8 cellular contexts compared by ENCODE assay signal in the genomic region with DNA sequence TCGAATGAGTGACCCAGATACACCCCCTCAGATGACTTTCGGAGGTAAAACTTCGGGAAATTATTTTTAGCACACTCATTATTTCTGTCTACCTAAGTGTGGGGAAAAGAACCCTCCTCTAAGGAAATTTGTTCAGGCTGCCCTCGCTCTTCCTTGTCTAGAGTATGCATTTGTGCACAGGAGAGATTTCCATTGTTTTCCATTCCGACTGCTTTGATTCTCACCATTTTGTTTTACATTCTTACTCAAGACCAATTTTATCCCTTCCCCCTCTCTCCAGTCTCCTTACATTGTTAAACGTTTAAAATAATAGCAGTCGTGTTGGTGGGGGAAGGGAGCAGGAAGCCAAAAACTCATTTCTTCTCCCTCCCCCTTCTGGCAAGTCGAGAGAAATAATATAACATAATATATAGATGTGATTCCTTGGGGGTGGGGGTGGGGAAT. TPM values are rescaled to one million over a fixed set of nuclear protein-coding genes. Genes with fewer than 3 reads are reported as not detected.
DNase-seq lines count a peak whose midpoint lies in the region; ATAC-seq and TF ChIP-seq lines count a peak whose summit lies in the region.

No MANE protein-coding gene starts in this region.

- TF ChIP-seq CTCF in GM12865 (IDR thresholded peaks at IDR 0.05; ENCODE audit: insufficient read depth, low read depth, low read length, missing control alignments) (no peak), foreskin keratinocyte (conservative IDR thresholded peaks at IDR 0.05) (peak; percentile 39)

- peak overlapping the region in 2 of 3 donors; percentile 50 to 62 for H3K9ac ChIP-seq in skeletal muscle tissue (ENCODE audit: low read depth in 1 of 3, low read length in 3 of 3)

- no peak overlapping the region for H3K27ac Mint-ChIP-seq in activated CD4-positive, alpha-beta memory T cell treated with anti-CD3 and anti-CD28 coated beads, Interleukin-2, amount 10 ng/mL, durations not matched to agents 7 days and 5 days

- POLR2A ChIA-PET in activated CD4-positive, alpha-beta memory T cell treated with anti-CD3 and anti-CD28 coated beads, Interleukin-2, amount 10 ng/mL, durations not matched to agents 7 days and 5 days (lab: Charles Lee): interaction anchor here (1.4 to 1.7 kb wide), 2 partner anchors 44 kb away, joined by 5 to 10 read pairs; partner anchors contain the start of genes CNTROB and TRAPPC1

- peaks cover 3% of the 10 kb centered on the region for H3K4me1 Mint-ChIP-seq in activated CD4-positive, alpha-beta memory T cell treated with anti-CD3 and anti-CD28 coated beads, Interleukin-2, amount 10 ng/mL, durations not matched to agents 7 days and 5 days

- H3K27me3 ChIP-seq in foreskin keratinocyte (no peaks in the 10 kb centered on the region), skeletal muscle tissue (ENCODE audit: control insufficient read depth in 3 of 3, insufficient read depth in 3 of 3, low read length in 3 of 3) (peaks cover 0 to 38% (median 14%) of the 10 kb centered on the region in 3 donors)

- no peak for DNase-seq in GM12865 (ENCODE audit: low read depth)
- no peak for DNase-seq in foreskin keratinocyte
- DNase-seq in C1 segment of cervical spinal cord (lab: John Stamatoyannopoulos, UW): no peak
- no peak for DNase-seq in activated CD4-positive, alpha-beta memory T cell treated with anti-CD3 and anti-CD28 coated beads, Interleukin-2, amount 10 ng/mL, durations not matched to agents 7 days and 5 days

- H3K4me3 Mint-ChIP-seq in activated CD4-positive, alpha-beta memory T cell treated with anti-CD3 and anti-CD28 coated beads, Interleukin-2, amount 10 ng/mL, durations not matched to agents 7 days and 5 days: no peak overlapping the region

- H3K9me3 Mint-ChIP-seq in activated CD4-positive, alpha-beta memory T cell treated with anti-CD3 and anti-CD28 coated beads, Interleukin-2, amount 10 ng/mL, durations not matched to agents 7 days and 5 days: no peaks in the 10 kb centered on the region

- H3K36me3 Mint-ChIP-seq in activated CD4-positive, alpha-beta memory T cell treated with anti-CD3 and anti-CD28 coated beads, Interleukin-2, amount 10 ng/mL, durations not matched to agents 7 days and 5 days (ENCODE audit: low read depth): peaks cover 25% of the 10 kb centered on the region

- peak; percentile 16 for ATAC-seq in foreskin keratinocyte
- no peak for ATAC-seq in GM19467 (IDR thresholded peaks at IDR 0.05; ENCODE audit: unreplicated experiment)
- no peak for ATAC-seq in GM21367 (IDR thresholded peaks at IDR 0.05; ENCODE audit: unreplicated experiment)

- CTCF ChIA-PET in activated CD4-positive, alpha-beta memory T cell treated with anti-CD3 and anti-CD28 coated beads, Interleukin-2, amount 10 ng/mL, durations not matched to agents 7 days and 5 days (lab: Charles Lee): no interaction called here

- H3K9me3 ChIP-seq in skeletal muscle tissue (ENCODE audit: control insufficient read depth in 3 of 3, low read length in 3 of 3): no peaks in the 10 kb centered on the region

- peak overlapping the region; percentile 63 for H3K27ac ChIP-seq in foreskin keratinocyte
- peak overlapping the region; percentile 77 for H3K27ac ChIP-seq in skeletal muscle tissue (ENCODE audit: low read depth, low read length)

- H3K36me3 ChIP-seq in skeletal muscle tissue (ENCODE audit: control insufficient read depth in 3 of 3, insufficient read depth in 3 of 3, low read length in 3 of 3): peaks cover 6 to 11% (median 7%) of the 10 kb centered on the region in 3 donors

- no peaks in the 10 kb centered on the region for H3K27me3 Mint-ChIP-seq in activated CD4-positive, alpha-beta memory T cell treated with anti-CD3 and anti-CD28 coated beads, Interleukin-2, amount 10 ng/mL, durations not matched to agents 7 days and 5 days

- H3K4me1 ChIP-seq in foreskin keratinocyte (peaks cover 33% of the 10 kb centered on the region), skeletal muscle tissue (ENCODE audit: control insufficient read depth in 3 of 3, insufficient read depth in 3 of 3, low read length in 3 of 3) (peaks cover 44 to 47% (median 46%) of the 10 kb centered on the region in 3 donors)

- H3K4me3 ChIP-seq in GM12865 (ENCODE audit: low read depth, low read length): peak overlapping the region; percentile 71
- H3K4me3 ChIP-seq in skeletal muscle tissue (ENCODE audit: low read length in 3 of 3): peak overlapping the region; percentile 45 to 77 (median 76)

TF ChIP-seq in PFSK-1, 5 proteins besides CTCF, POLR2A, EP300 and RAD21:
- TF ChIP-seq FOXP2 (optimal IDR thresholded peaks at IDR 0.05; ENCODE audit: borderline replicate concordance, extremely low read depth, extremely low read length, insufficient read depth) (no peak), SIN3A (IDR thresholded peaks at IDR 0.05; ENCODE audit: borderline replicate concordance, insufficient read depth, low read length) (0 out of 2 replicates have a peak, but pooled peaks have one; percentile 12), REST (IDR thresholded peaks at IDR 0.05; ENCODE audit: insufficient read depth in 1 of 2, low read depth in 2 of 2, low read length in 2 of 2) (0 out of 4 replicates have a peak, but pooled peaks of 1 of the 2 experiments have one; percentile 2), POLR2AphosphoS5 (IDR thresholded peaks at IDR 0.05; ENCODE audit: low read depth, low read length) (peak; percentile 49; the same call in 1 of the 2 replicates), TAF1 (IDR thresholded peaks at IDR 0.05; ENCODE audit: borderline replicate concordance, insufficient read depth, low read length) (no peak)

RNA-seq across cellular contexts. Expression of gene CHD3, which starts 1.5 kb away (rescaled TPM):
- polyA plus RNA-seq in PFSK-1 (2012; ENCODE audit: insufficient read length, low read depth): 204 TPM
- total RNA-seq in foreskin keratinocyte: 89.8 and 91.3 TPM in 2 replicates
- 66.8 and 76.4 TPM in 2 replicates for polyA plus RNA-seq in foreskin keratinocyte
- total RNA-seq in skeletal muscle tissue: 76.2 TPM
- 100 to 1,000 TPM; 127 to 131 TPM for total RNA-seq in activated CD4-positive, alpha-beta memory T cell treated with anti-CD3 and anti-CD28 coated beads, Interleukin-2, amount 10 ng/mL, durations not matched to agents 7 days and 5 days

RNA-seq across cellular contexts. Expression of gene RNF227, which starts 29.0 kb away (rescaled TPM):
- 2.2 TPM for polyA plus RNA-seq in PFSK-1 (2012; ENCODE audit: insufficient read length, low read depth)
- 1.9 and 2.3 TPM in 2 replicates for total RNA-seq in foreskin keratinocyte
- 1.5 TPM in 2 replicates for polyA plus RNA-seq in foreskin keratinocyte
- 2.6 TPM for total RNA-seq in skeletal muscle tissue
- 1 to 10 TPM; 3.6 to 3.7 TPM for total RNA-seq in activated CD4-positive, alpha-beta memory T cell treated with anti-CD3 and anti-CD28 coated beads, Interleukin-2, amount 10 ng/mL, durations not matched to agents 7 days and 5 days

RNA-seq across cellular contexts. Expression of gene CYB5D1, which starts 29.3 kb away (rescaled TPM):
- 16.4 TPM for polyA plus RNA-seq in PFSK-1 (2012; ENCODE audit: insufficient read length, low read depth)
- total RNA-seq in foreskin keratinocyte (8.9 and 10.2 TPM in 2 replicates), skeletal muscle tissue (3.7 TPM)
- 4.8 and 6.6 TPM in 2 replicates for polyA plus RNA-seq in foreskin keratinocyte
- total RNA-seq in activated CD4-positive, alpha-beta memory T cell treated with anti-CD3 and anti-CD28 coated beads, Interleukin-2, amount 10 ng/mL, durations not matched to agents 7 days and 5 days: 1 to 10 TPM; 5.3 to 7.5 TPM

RNA-seq across cellular contexts. Expression of gene NAA38, which starts 29.7 kb away (rescaled TPM):
- polyA plus RNA-seq in PFSK-1 (2012; ENCODE audit: insufficient read length, low read depth): 321 TPM
- total RNA-seq in foreskin keratinocyte: 119 and 136 TPM in 2 replicates
- polyA plus RNA-seq in foreskin keratinocyte: 143 and 146 TPM in 2 replicates
- 50.1 TPM for total RNA-seq in skeletal muscle tissue
- total RNA-seq in activated CD4-positive, alpha-beta memory T cell treated with anti-CD3 and anti-CD28 coated beads, Interleukin-2, amount 10 ng/mL, durations not matched to agents 7 days and 5 days: 10 to 100 TPM; 69.8 to 76.9 TPM

RNA-seq across cellular contexts. Expression of gene TMEM88, which starts 32.2 kb away (rescaled TPM):
- 4.8 TPM for polyA plus RNA-seq in PFSK-1 (2012; ENCODE audit: insufficient read length, low read depth)
- total RNA-seq in foreskin keratinocyte (0.58 and 0.67 TPM in 2 replicates), skeletal muscle tissue (7.3 TPM)
- 0.65 and 1.3 TPM in 2 replicates for polyA plus RNA-seq in foreskin keratinocyte
- total RNA-seq in activated CD4-positive, alpha-beta memory T cell treated with anti-CD3 and anti-CD28 coated beads, Interleukin-2, amount 10 ng/mL, durations not matched to agents 7 days and 5 days: 1 to 10 TPM in 1 of 2 experiments, under 1 TPM in 1; 0.78 to 1.5 TPM
